Comparison of ENCODE assay signal across 29 cellular contexts in the genomic region with DNA sequence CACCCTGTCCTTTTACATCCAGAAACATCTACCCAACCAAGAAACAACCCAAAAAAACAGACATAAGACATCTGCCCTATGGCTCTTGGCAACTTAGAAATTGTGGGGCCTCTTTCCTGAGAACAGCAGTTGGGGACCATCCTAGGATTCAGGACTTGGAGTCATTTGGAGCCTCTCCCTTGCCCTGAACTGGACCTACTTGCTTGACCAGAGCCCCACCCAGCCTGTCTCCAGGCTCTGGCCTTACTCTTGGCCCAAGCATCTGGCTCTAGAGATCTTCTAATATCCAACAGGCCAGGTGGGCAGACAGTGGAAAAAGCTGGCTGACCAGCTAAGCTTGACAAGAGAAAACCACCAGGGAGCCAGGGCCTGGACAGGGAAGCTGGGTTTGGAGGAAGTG.
"Had no signal": no experiment of that assay in that cellular context is flagged by ENCODE, and none has a peak within 500 bp of the region (broad histone marks: within the 10 kb centered on the region; RNA-seq: fewer than 3 reads in every experiment).

No MANE protein-coding gene starts in this region.

- H3K36me3 Mint-ChIP-seq: stimulated activated effector memory CD8-positive, alpha-beta T cell treated with anti-CD3 and anti-CD28 coated beads, Interleukin-12 subunit alpha, Interleukin-12 subunit beta, amount 100 ng/mL, for 72 hours; stimulated activated naive B cell treated with anti-CD40 and anti-IgM and Interleukin-4, amounts not matched to agents 10 μg/mL and 1 μg/mL and 100 μg/mL, for 72 hours had no signal

- H3K36me3 ChIP-seq: ovary, right lobe of liver, sigmoid colon, stomach, thoracic aorta, thyroid gland, tibial nerve, upper lobe of left lung, vagina had no signal

- H3K79me2 ChIP-seq: parathyroid adenoma had no signal

- H3K4me3 ChIP-seq: ovary, psoas muscle, right lobe of liver, sigmoid colon, stomach, thoracic aorta, thyroid gland, tibial nerve, upper lobe of left lung, vagina had no signal

- H3K4me3 Mint-ChIP-seq: natural killer cell treated with Interleukin-12 subunit alpha and Interleukin-12 subunit beta and Interleukin-15 and Interleukin-18, amount 100 ng/mL, for 72 hours; nephron progenitor cell; neural crest cell; stimulated activated effector memory CD8-positive, alpha-beta T cell treated with anti-CD3 and anti-CD28 coated beads, Interleukin-12 subunit alpha, Interleukin-12 subunit beta, amount 100 ng/mL, for 72 hours; stimulated activated naive B cell treated with anti-CD40 and anti-IgM and Interleukin-4, amounts not matched to agents 10 μg/mL and 1 μg/mL and 100 μg/mL, for 72 hours; stimulated activated naive CD8-positive, alpha-beta T cell treated with anti-CD3 and anti-CD28 coated beads, Interleukin-15, Interleukin-2, amounts not matched to agents 100 ng/mL and 50 ng/mL, for 24 hours had no signal

- H3K27ac ChIP-seq: ovary, parathyroid adenoma, psoas muscle, right lobe of liver, sigmoid colon, stomach, thoracic aorta, thyroid gland, tibial nerve, upper lobe of left lung, vagina had no signal

- DNase-seq: nephron progenitor cell; occipital lobe; ovary; posterior cingulate gyrus; psoas muscle; right cardiac atrium; right lobe of liver; sigmoid colon; small intestine; stimulated activated CD4-positive, alpha-beta T cell treated with anti-CD3 and anti-CD28 coated beads, Interleukin-15, amount 100 ng/mL, for 24 hours; stimulated activated CD4-positive, alpha-beta T cell treated with anti-CD3 and anti-CD28 coated beads, Interleukin-2, amount 100 ng/mL, for 24 hours; stimulated activated CD4-positive, alpha-beta T cell treated with anti-CD3 and anti-CD28 coated beads, Interleukin-2, amount 100 ng/mL, for 48 hours; stimulated activated CD4-positive, alpha-beta T cell treated with anti-CD3 and anti-CD28 coated beads, Interleukin-4, amount 100 ng/mL, for 24 hours; stimulated activated naive B cell treated with anti-CD40 and anti-IgM and Interleukin-4, amounts not matched to agents 10 μg/mL and 1 μg/mL and 100 μg/mL, for 72 hours; stimulated activated naive CD4-positive, alpha-beta T cell treated with Interleukin-2 at 50 U/mL for 16 hours; stomach; thyroid gland; trophoblast cell; upper lobe of left lung had no signal

- H3K4me1 ChIP-seq: parathyroid adenoma, psoas muscle, right lobe of liver, stomach, thyroid gland, tibial nerve, upper lobe of left lung, vagina had no signal

- H3K9ac ChIP-seq: parathyroid adenoma had no signal

- H3K27ac Mint-ChIP-seq: natural killer cell treated with Interleukin-12 subunit alpha and Interleukin-12 subunit beta and Interleukin-15 and Interleukin-18, amount 100 ng/mL, for 72 hours; nephron progenitor cell; progenitor cell of endocrine pancreas; stimulated activated effector memory CD8-positive, alpha-beta T cell treated with anti-CD3 and anti-CD28 coated beads, Interleukin-12 subunit alpha, Interleukin-12 subunit beta, amount 100 ng/mL, for 72 hours; stimulated activated naive B cell treated with anti-CD40 and anti-IgM and Interleukin-4, amounts not matched to agents 10 μg/mL and 1 μg/mL and 100 μg/mL, for 72 hours; stimulated activated naive CD8-positive, alpha-beta T cell treated with anti-CD3 and anti-CD28 coated beads, Interleukin-15, Interleukin-2, amounts not matched to agents 100 ng/mL and 50 ng/mL, for 24 hours had no signal

- H3K4me1 Mint-ChIP-seq: nephron progenitor cell; neural crest cell; stimulated activated effector memory CD8-positive, alpha-beta T cell treated with anti-CD3 and anti-CD28 coated beads, Interleukin-12 subunit alpha, Interleukin-12 subunit beta, amount 100 ng/mL, for 72 hours; stimulated activated naive B cell treated with anti-CD40 and anti-IgM and Interleukin-4, amounts not matched to agents 10 μg/mL and 1 μg/mL and 100 μg/mL, for 72 hours had no signal

- FAIRE-seq: small intestine, urothelium cell line had no signal

- H3K27me3 Mint-ChIP-seq: progenitor cell of endocrine pancreas; stimulated activated naive B cell treated with anti-CD40 and anti-IgM and Interleukin-4, amounts not matched to agents 10 μg/mL and 1 μg/mL and 100 μg/mL, for 72 hours had no signal

- H3K9me3 ChIP-seq: thyroid gland had no signal

- H3K27me3 ChIP-seq: ovary, right lobe of liver, sigmoid colon, stomach, thyroid gland, tibial nerve, upper lobe of left lung, vagina had no signal

- H2AFZ ChIP-seq: parathyroid adenoma had no signal
